22 cellular contexts compared by ENCODE assay signal in genomic region chr4:82694892-82695291, GRCh38.
"Had no signal": no experiment of that assay in that cellular context is flagged by ENCODE, and none has a peak within 500 bp of the region (broad histone marks: within the 10 kb centered on the region; RNA-seq: fewer than 3 reads in every experiment).

No MANE protein-coding gene starts in this region.

- H3K27ac ChIP-seq: SJSA1, SK-N-MC had no signal

- H3K4me1 ChIP-seq: SJSA1 had no signal

- FAIRE-seq: RCC 7860 had no signal

- H3K9me3 ChIP-seq: SJSA1 had no signal

- H3K4me3 ChIP-seq: SJSA1, SK-N-MC had no signal

- H3K27me3 ChIP-seq: SJSA1 had no signal

- DNase-seq: IMR-90, Karpas-422, KG1, MM.1S, NCI-H1048, NCI-H1105 treated with DMSO at 0.1 percent for 48 hours, NCI-H1417 treated with DMSO at 0.1 percent for 48 hours, NCI-H146, NCI-H187, NCI-H2081 treated with DMSO at 0.1 percent for 48 hours, NCI-H2171, NCI-H226, NCI-H446, NCI-H510A, NCI-H526, NCI-H82, Right ventricle myocardium superior, RPMI8226, SIG-M5 had no signal

- H3K36me3 ChIP-seq: SJSA1 had no signal
